13 cellular contexts compared by ENCODE assay signal in genomic region chr5:179308563-179309382, GRCh38. TPM values are rescaled to one million over a fixed set of nuclear protein-coding genes. Genes with fewer than 3 reads are reported as not detected.
DNase-seq lines count a peak whose midpoint lies in the region; ATAC-seq and TF ChIP-seq lines count a peak whose summit lies in the region.
"Had no signal": no experiment of that assay in that cellular context is flagged by ENCODE, and none has a peak within 500 bp of the region (broad histone marks: within the 10 kb centered on the region; RNA-seq: fewer than 3 reads in every experiment).

No MANE protein-coding gene starts in this region.

- H3K9me3 ChIP-seq in BLaER1 = peaks cover 15% of the 10 kb centered on the region
- H3K9me3 ChIP-seq in mucosa of descending colon = peaks cover 10% of the 10 kb centered on the region
- peaks cover 0 to 32% (median 27%) of the 10 kb centered on the region in 8 donors for H3K9me3 ChIP-seq in spleen
- H3K9me3 ChIP-seq in upper lobe of left lung = peaks cover 0 to 10% (median 3%) of the 10 kb centered on the region in 4 donors

- 58 to 88% (median 77%) methylated on average over 6 to 13 of the region's 13 CpGs for WGBS in spleen, 5 donors
- WGBS in upper lobe of left lung, 2 donors = 88 to 89% methylated on average over 11 to 12 of the region's 13 CpGs

- peak overlapping the region; percentile 56 for H3K4me2 ChIP-seq in BLaER1

- no peak for ATAC-seq in mucosa of descending colon
- ATAC-seq in upper lobe of left lung (ENCODE audit: low FRiP score in 2 of 2) = no peak
- ATAC-seq in HG02852 (IDR thresholded peaks at IDR 0.05; ENCODE audit: unreplicated experiment) = no peak
- ATAC-seq: K562 had no signal

- peaks cover 27% of the 10 kb centered on the region for H3K36me3 Mint-ChIP-seq in HFFc6 (ENCODE audit: low read depth)

- H3K9ac ChIP-seq in BLaER1 = no peak overlapping the region

- no peaks in the 10 kb centered on the region for H4K20me1 ChIP-seq in BLaER1

- H3K4me3 Mint-ChIP-seq in HFFc6 = no peak overlapping the region

- H3K27me3 Mint-ChIP-seq in HFFc6 (ENCODE audit: insufficient read depth) = peaks cover 2% of the 10 kb centered on the region; the same call in 1 of the 2 replicates

- no peaks in the 10 kb centered on the region for H3K27me3 ChIP-seq in BLaER1
- no peaks in the 10 kb centered on the region for H3K27me3 ChIP-seq in spleen (replicated peaks in 1 of 7)
- no peaks in the 10 kb centered on the region for H3K27me3 ChIP-seq in upper lobe of left lung

- H3K4me1 ChIP-seq in BLaER1 = peaks cover 31% of the 10 kb centered on the region
- no peaks in the 10 kb centered on the region for H3K4me1 ChIP-seq in mucosa of descending colon (ENCODE audit: low read depth)
- H3K4me1 ChIP-seq in spleen = peaks cover 0 to 31% (median 12%) of the 10 kb centered on the region in 6 donors
- H3K4me1 ChIP-seq in upper lobe of left lung = peaks cover 0 to 3% (median 0%) of the 10 kb centered on the region in 4 donors

- TF ChIP-seq CTCF in HFFc6 (IDR thresholded peaks at IDR 0.05) = no peak
- no peak for TF ChIP-seq CTCF in mucosa of descending colon (IDR thresholded peaks at IDR 0.05)
- no peak for TF ChIP-seq CTCF in spleen (IDR thresholded peaks at IDR 0.05 in 8 of 11, conservative IDR thresholded peaks at IDR 0.05 in 3 of 11)
- no peak for TF ChIP-seq CTCF in upper lobe of left lung (IDR thresholded peaks at IDR 0.05)

- H3K27ac ChIP-seq in BLaER1 (peak overlapping the region; percentile 35; the same call in 1 of the 2 replicates), spleen (peak overlapping the region in 1 of 8 donors; percentile 11), upper lobe of left lung (no peak overlapping the region)

- peaks cover 62% of the 10 kb centered on the region for H3K4me1 Mint-ChIP-seq in HFFc6 (ENCODE audit: low read depth)

- H3K36me3 ChIP-seq in BLaER1 (no peaks in the 10 kb centered on the region), mucosa of descending colon (ENCODE audit: low read depth) (no peaks in the 10 kb centered on the region), spleen (no peaks in the 10 kb centered on the region), upper lobe of left lung (no peaks in the 10 kb centered on the region)

- no peak for TF ChIP-seq EP300 in upper lobe of left lung (IDR thresholded peaks at IDR 0.05)

- DNase-seq in HFFc6 (no peak), mucosa of descending colon (peak in 2 of 3 donors; percentile 9 to 30), spleen (peak; percentile 70), upper lobe of left lung (no peak)
- DNase-seq in stimulated activated CD4-positive, alpha-beta T cell treated with anti-CD3 and anti-CD28 coated beads, Interleukin-4, amount 100 ng/mL, for 4 hours = no peak
- DNase-seq: MV-4-11, NCI-H1417 treated with DMSO at 0.1 percent for 48 hours, NCI-H1930, NCI-H226, NCI-H524 treated with DMSO at 0.1 percent for 48 hours had no signal

- no peak for TF ChIP-seq POLR2A in spleen (IDR thresholded peaks at IDR 0.05)
- no peak for TF ChIP-seq POLR2A in upper lobe of left lung (IDR thresholded peaks at IDR 0.05)

- H3K9me3 Mint-ChIP-seq in HFFc6 = peaks cover 5% of the 10 kb centered on the region; the same call in 1 of the 2 replicates

- intact Hi-C loops in mucosa of descending colon (cut with DNase I, micrococcal nuclease) (no loop called here), spleen (cut with DNase I; ENCODE audit: low total_unique reads) (no loop called here)

- H3K4me3 ChIP-seq in BLaER1 (no peak overlapping the region), mucosa of descending colon (no peak overlapping the region), spleen (no peak overlapping the region), upper lobe of left lung (no peak overlapping the region)
- H3K4me3 ChIP-seq: K562 had no signal

- H3K27ac Mint-ChIP-seq in HFFc6 = 0 out of 2 replicates have a peak overlapping the region, but pooled peaks have one; percentile 16

RNA-seq across cellular contexts. Expression of gene ADAMTS2, which starts 36.5 kb away (rescaled TPM):
- total RNA-seq in HFFc6 (2021; fragmentation: NEBNext Ultra II Directional; extraction: Animal tissue kit (Norgen Biotek cat#: 25700)) = 10 to 100 TPM; 31.5 to 38.4 (median 34.1) TPM
- total RNA-seq in mucosa of descending colon (1 to 10 TPM; 1.3 to 9.2 (median 7.3) TPM), spleen (100 to 1,000 TPM in 1 of 7 donors, 10 to 100 TPM in 6; 44.0 to 101 (median 64.5) TPM), upper lobe of left lung (100 to 1,000 TPM in 1 of 6 donors, 10 to 100 TPM in 5; 10.0 to 114 (median 25.7) TPM)
- polyA plus RNA-seq in spleen = 10 to 100 TPM in 1 of 3 donors, 1 to 10 TPM in 2; 4.0 to 16.8 (median 4.4) TPM
- total RNA-seq: K562 had no signal
- polyA plus RNA-seq: K562 had no signal

Comparison
In these comparisons a context has a peak if more than half of its experiments do, and no peak if none do; other contexts are left out.
1. DNase-seq: peak in mucosa of descending colon (2 of 3) and spleen (single experiment); none in HFFc6 (single experiment), upper lobe of left lung (0 of 2) and stimulated activated CD4-positive, alpha-beta T cell treated with anti-CD3 and anti-CD28 coated beads, Interleukin-4, amount 100 ng/mL, for 4 hours (0 of 2).